ENCODE assay signal across 8 cellular contexts in the genomic region with DNA sequence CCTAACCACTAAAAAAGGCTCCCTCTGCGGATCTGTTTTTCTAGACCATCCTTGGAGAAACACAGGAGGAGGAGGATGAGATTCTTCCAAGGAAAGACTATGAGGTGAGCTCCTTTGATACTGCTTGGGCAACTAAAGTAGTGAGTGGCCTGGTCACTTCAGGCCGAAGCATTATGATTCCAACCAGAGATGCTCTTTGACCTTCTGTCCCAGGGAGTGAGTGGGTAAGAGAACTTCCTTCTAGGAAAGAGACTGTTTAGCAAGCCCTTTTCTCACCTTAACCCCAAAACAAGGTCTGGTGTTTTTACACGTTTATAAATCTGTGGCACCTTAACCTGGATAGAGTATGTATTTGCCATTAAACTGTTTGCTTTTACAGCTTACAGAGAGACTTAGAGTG. TPM values are rescaled to one million over a fixed set of nuclear protein-coding genes. Genes with fewer than 3 reads are reported as not detected.
DNase-seq lines count a peak whose midpoint lies in the region; ATAC-seq and TF ChIP-seq lines count a peak whose summit lies in the region.

No MANE protein-coding gene starts in this region.

- no peak for TF ChIP-seq CTCF in HFF-Myc (IDR thresholded peaks at IDR 0.05; ENCODE audit: low read depth, low read length, missing control alignments)

- no peak for ATAC-seq in activated T-helper 17 cell treated with anti-CD3 and anti-CD28 coated beads, Interleukin-2, amount 50 U/mL, for 72 hours (replicated peaks)
- no peak for ATAC-seq in stimulated activated effector memory CD8-positive, alpha-beta T cell treated with anti-CD3 and anti-CD28 coated beads, Interleukin-12 subunit alpha, Interleukin-12 subunit beta, amount 100 ng/mL, for 72 hours
- ATAC-seq in GM18861 (IDR thresholded peaks at IDR 0.05; ENCODE audit: unreplicated experiment), result no peak

- intact Hi-C loops in head of caudate nucleus (cut with DNase I), result loop anchor here (10.0 kb wide), 2 partner anchors 152 to 1332 kb away; a partner anchor contains a TSS

- H3K36me3 Mint-ChIP-seq in activated T-helper 17 cell treated with anti-CD3 and anti-CD28 coated beads, Interleukin-2, amount 50 U/mL, for 72 hours (ENCODE audit: low read depth), result peaks cover 64% of the 10 kb centered on the region
- H3K36me3 Mint-ChIP-seq in stimulated activated effector memory CD8-positive, alpha-beta T cell treated with anti-CD3 and anti-CD28 coated beads, Interleukin-12 subunit alpha, Interleukin-12 subunit beta, amount 100 ng/mL, for 72 hours, result peaks cover 54% of the 10 kb centered on the region

- H3K27ac Mint-ChIP-seq in activated T-helper 17 cell treated with anti-CD3 and anti-CD28 coated beads, Interleukin-2, amount 50 U/mL, for 72 hours, result peak overlapping the region; percentile 92
- peak overlapping the region; percentile 98 for H3K27ac Mint-ChIP-seq in stimulated activated effector memory CD8-positive, alpha-beta T cell treated with anti-CD3 and anti-CD28 coated beads, Interleukin-12 subunit alpha, Interleukin-12 subunit beta, amount 100 ng/mL, for 72 hours

- peaks cover 2% of the 10 kb centered on the region for H3K9me3 ChIP-seq in iPS-18c (ENCODE audit: control insufficient read depth, insufficient read depth, low read length)

- H3K4me1 Mint-ChIP-seq in activated T-helper 17 cell treated with anti-CD3 and anti-CD28 coated beads, Interleukin-2, amount 50 U/mL, for 72 hours, result peaks cover 21% of the 10 kb centered on the region
- H3K4me1 Mint-ChIP-seq in stimulated activated effector memory CD8-positive, alpha-beta T cell treated with anti-CD3 and anti-CD28 coated beads, Interleukin-12 subunit alpha, Interleukin-12 subunit beta, amount 100 ng/mL, for 72 hours, result peaks cover 65% of the 10 kb centered on the region

- no peaks in the 10 kb centered on the region for H3K9me3 Mint-ChIP-seq in activated T-helper 17 cell treated with anti-CD3 and anti-CD28 coated beads, Interleukin-2, amount 50 U/mL, for 72 hours
- no peaks in the 10 kb centered on the region for H3K9me3 Mint-ChIP-seq in stimulated activated effector memory CD8-positive, alpha-beta T cell treated with anti-CD3 and anti-CD28 coated beads, Interleukin-12 subunit alpha, Interleukin-12 subunit beta, amount 100 ng/mL, for 72 hours

- H3K4me3 ChIP-seq in HFF-Myc (replicated peaks; ENCODE audit: low read depth, low read length), result peak overlapping the region; percentile 84
- H3K4me3 ChIP-seq in iPS-18c (ENCODE audit: insufficient read depth, low read depth, low read length), result peak overlapping the region; percentile 25; the same call in 1 of the 2 replicates

- no peaks in the 10 kb centered on the region for H3K27me3 Mint-ChIP-seq in activated T-helper 17 cell treated with anti-CD3 and anti-CD28 coated beads, Interleukin-2, amount 50 U/mL, for 72 hours

- no peak for DNase-seq in HFF-Myc (ENCODE audit: extremely low read depth, low read depth)
- no peak for DNase-seq in stimulated activated effector memory CD8-positive, alpha-beta T cell treated with anti-CD3 and anti-CD28 coated beads, Interleukin-12 subunit alpha, Interleukin-12 subunit beta, amount 100 ng/mL, for 72 hours (ENCODE audit: low spot score in 2 of 2)
- no peak for DNase-seq in nucleus accumbens (lab: John Stamatoyannopoulos, UW)
- no peak for DNase-seq in activated CD8-positive, alpha-beta memory T cell treated with anti-CD3 and anti-CD28 coated beads, Interleukin-2, amount 50 U/mL, for 4 hours
- DNase-seq in head of caudate nucleus, result no peak

- H3K4me3 Mint-ChIP-seq in activated T-helper 17 cell treated with anti-CD3 and anti-CD28 coated beads, Interleukin-2, amount 50 U/mL, for 72 hours, result peak overlapping the region; percentile 90
- H3K4me3 Mint-ChIP-seq in stimulated activated effector memory CD8-positive, alpha-beta T cell treated with anti-CD3 and anti-CD28 coated beads, Interleukin-12 subunit alpha, Interleukin-12 subunit beta, amount 100 ng/mL, for 72 hours, result peak overlapping the region; percentile 94

RNA-seq across cellular contexts. Expression of a gene that starts 1.1 kb away (rescaled TPM):
- total RNA-seq in activated T-helper 17 cell treated with anti-CD3 and anti-CD28 coated beads, Interleukin-2, amount 50 U/mL, for 72 hours, result 10 to 100 TPM; 11.3 to 18.2 TPM

RNA-seq across cellular contexts. Expression of a gene that starts 1.3 kb away (rescaled TPM):
- total RNA-seq in activated T-helper 17 cell treated with anti-CD3 and anti-CD28 coated beads, Interleukin-2, amount 50 U/mL, for 72 hours, result 10 to 100 TPM; 13.3 to 16.2 TPM

RNA-seq across cellular contexts. Expression of a gene that starts 40.5 kb away (rescaled TPM):
- total RNA-seq in activated T-helper 17 cell treated with anti-CD3 and anti-CD28 coated beads, Interleukin-2, amount 50 U/mL, for 72 hours, result not detected

RNA-seq across cellular contexts. Expression of a gene that starts 45.1 kb away (rescaled TPM):
- not detected for total RNA-seq in activated T-helper 17 cell treated with anti-CD3 and anti-CD28 coated beads, Interleukin-2, amount 50 U/mL, for 72 hours

RNA-seq across cellular contexts. Expression of a gene that starts 51.7 kb away (rescaled TPM):
- total RNA-seq in activated T-helper 17 cell treated with anti-CD3 and anti-CD28 coated beads, Interleukin-2, amount 50 U/mL, for 72 hours, result not detected
